8 cellular contexts compared by ENCODE assay signal in the genomic region with DNA sequence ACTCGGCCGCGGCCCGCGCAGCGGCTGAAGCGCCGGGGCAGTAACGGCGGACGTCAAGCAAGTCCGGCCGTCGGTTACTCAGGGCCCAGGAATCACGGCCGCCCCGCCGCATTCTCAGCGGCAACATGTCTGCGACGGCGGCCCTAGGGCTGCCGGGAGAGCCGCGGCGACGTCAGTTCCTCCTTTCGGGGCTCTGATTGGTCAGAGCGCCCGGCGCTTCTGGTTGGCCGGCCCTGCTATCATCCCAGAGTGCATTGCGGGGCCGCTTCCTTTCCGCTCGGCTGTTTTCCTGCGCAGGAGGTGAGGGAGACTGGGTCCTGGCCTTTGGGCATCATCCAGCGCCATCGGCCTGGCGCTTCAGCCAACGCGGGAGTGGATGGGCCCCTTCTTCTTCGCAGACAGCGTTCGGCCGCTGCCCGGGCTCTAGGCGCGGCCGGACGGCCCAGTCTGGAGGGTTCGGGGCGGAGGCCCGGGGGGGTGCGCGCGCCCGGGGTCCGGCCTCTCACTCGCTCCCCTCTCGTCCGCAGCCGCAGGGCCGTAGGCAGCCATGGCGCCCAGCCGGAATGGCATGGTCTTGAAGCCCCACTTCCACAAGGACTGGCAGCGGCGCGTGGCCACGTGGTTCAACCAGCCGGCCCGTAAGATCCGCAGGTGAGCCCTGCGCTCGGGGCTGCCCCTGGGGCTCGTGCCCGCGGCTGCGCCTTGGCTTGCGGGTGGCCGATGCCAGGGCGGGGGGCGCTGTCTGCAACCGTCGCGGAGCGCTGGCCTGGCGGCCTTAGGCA. TPM values are rescaled to one million over a fixed set of nuclear protein-coding genes. Genes with fewer than 3 reads are reported as not detected.
DNase-seq lines count a peak whose midpoint lies in the region; ATAC-seq, FAIRE-seq and TF ChIP-seq lines count a peak whose summit lies in the region.

A gene (plus strand): TSS at position 270 of the 782 bp plus-strand sequence. CDS start 278 bp downstream, at position 548.

- H3K9me1 ChIP-seq in IMR-90 (ENCODE audit: insufficient read depth, low read length) = peaks cover 9% of the 10 kb centered on the region
- no peaks in the 10 kb centered on the region for H3K9me1 ChIP-seq in endothelial cell of umbilical vein (replicated peaks; ENCODE audit: control insufficient read depth, extremely low read depth, insufficient read depth, low read length)

- CTCF ChIA-PET in IMR-90 (lab: Yijun Ruan, JAX) = no interaction called here
- CTCF ChIA-PET in OCI-LY7 (lab: Charles Lee; ENCODE audit: unreplicated experiment) = no interaction called here
- CTCF ChIA-PET in endothelial cell of umbilical vein (lab: Charles Lee) = no interaction called here

- H3K56ac ChIP-seq in IMR-90 (ENCODE audit: extremely low read depth, insufficient read depth, low read length) = peak within 1 kb of the TSS; percentile 96

- intact Hi-C loops in IMR-90 (cut with micrococcal nuclease) (loop anchor here (2.0 kb wide), 1 partner anchor 80 kb away; no protein-coding TSS in a partner anchor), OCI-LY7 (cut with micrococcal nuclease; ENCODE audit: unreplicated experiment) (loop anchor here (5.0 kb wide), 2 partner anchors 73 to 97 kb away; a partner anchor contains a TSS), endothelial cell of umbilical vein (cut with micrococcal nuclease) (no loop called here)

- H4K91ac ChIP-seq in IMR-90 (ENCODE audit: insufficient read depth, low read depth, low read length) = peak within 1 kb of the TSS; percentile 98

- peak within 1 kb of the TSS; percentile 100 for H3K14ac ChIP-seq in IMR-90 (replicated peaks; ENCODE audit: low read depth, low read length)

- dilution Hi-C loops in IMR-90 (cut with HindIII; ENCODE audit: low sequenced_read_pairs, unreplicated experiment) (no loop called here), endothelial cell of umbilical vein (cut with MboI; ENCODE audit: extremely low pct_ligation_motif_present, low sequenced_read_pairs) (no loop called here)

- TF ChIP-seq CTCF in IMR-90 (conservative IDR thresholded peaks at IDR 0.05; ENCODE audit: low read depth, low read length) (0 out of 2 replicates have a peak, but pooled peaks have one; percentile 6), OCI-LY7 (conservative IDR thresholded peaks at IDR 0.05; ENCODE audit: low read length) (0 out of 2 replicates have a peak, but pooled peaks have one; percentile 35), endothelial cell of umbilical vein (IDR thresholded peaks at IDR 0.05; ENCODE audit: extremely low read depth in 1 of 2, insufficient read depth in 1 of 2, low read depth in 1 of 2, low read length in 2 of 2) (peak in 1 of 2 donors; percentile 16)

- H3K9me3 ChIP-seq in IMR-90 (ENCODE audit: control insufficient read depth, insufficient read depth, low read length) (no peaks in the 10 kb centered on the region), OCI-LY7 (ENCODE audit: low read length) (no peaks in the 10 kb centered on the region), endothelial cell of umbilical vein (replicated peaks; ENCODE audit: control insufficient read depth, insufficient read depth, low read length) (no peaks in the 10 kb centered on the region)

- peak within 1 kb of the TSS; percentile 42; the same call in 1 of the 2 replicates for H2BK20ac ChIP-seq in IMR-90 (ENCODE audit: low read depth, low read length)

- BruUV-seq in IMR-90 (replicated peaks; lab: Mats Ljungman, UMichigan) (no TSS peak), OCI-LY7 (replicated peaks; lab: Mats Ljungman, UMichigan) (no TSS peak), endothelial cell of umbilical vein (replicated peaks; lab: Mats Ljungman, UMichigan) (TSS peak; percentile 47)

- peak within 1 kb of the TSS; percentile 66; the same call in 1 of the 2 replicates for H2BK120ac ChIP-seq in IMR-90 (ENCODE audit: low read depth, low read length)

- peak within 1 kb of the TSS; percentile 81 to 99 for H4K8ac ChIP-seq in IMR-90 (ENCODE audit: low read depth in 2 of 2, low read length in 2 of 2)

- H2AK5ac ChIP-seq in IMR-90 (ENCODE audit: low read depth, low read length) = peak within 1 kb of the TSS; percentile 98

- TF ChIP-seq RAD21 in IMR-90 (IDR thresholded peaks at IDR 0.05; ENCODE audit: low read length) = no peak

- peak; percentile 66 for ATAC-seq in GM21515 (IDR thresholded peaks at IDR 0.05; ENCODE audit: unreplicated experiment)
- ATAC-seq in IMR-90 (ENCODE audit: low read depth) = peak; percentile 86

- H3K9ac ChIP-seq in IMR-90 (ENCODE audit: low read depth, low read length) = peak within 1 kb of the TSS; percentile 91
- H3K9ac ChIP-seq in endothelial cell of umbilical vein (replicated peaks; ENCODE audit: extremely low read depth, insufficient read depth, low read length) = peak within 1 kb of the TSS; percentile 100

- H3K23ac ChIP-seq in IMR-90 (ENCODE audit: low read depth, low read length) = peak within 1 kb of the TSS; percentile 100

- peak within 1 kb of the TSS; percentile 95 for H2BK5ac ChIP-seq in IMR-90 (ENCODE audit: low read depth, low read length, poor library complexity, severe bottlenecking)

- H3K4me2 ChIP-seq in IMR-90 (ENCODE audit: low read depth, low read length) (peak within 1 kb of the TSS; percentile 96), OCI-LY7 (ENCODE audit: low read length) (peak within 1 kb of the TSS; percentile 87), endothelial cell of umbilical vein (ENCODE audit: insufficient read depth, low read length) (peak within 1 kb of the TSS; percentile 86)

- peaks cover 30 to 61% of the 10 kb centered on the region in 2 experiments for H3K79me1 ChIP-seq in IMR-90 (ENCODE audit: low read depth in 1 of 2, low read length in 2 of 2)

- H3K27ac ChIP-seq in IMR-90 (ENCODE audit: insufficient read depth, low read length) = peak within 1 kb of the TSS; percentile 93
- peak within 1 kb of the TSS; percentile 67 for H3K27ac ChIP-seq in OCI-LY7 (ENCODE audit: low read depth, low read length, poor library complexity, severe bottlenecking)
- H3K27ac ChIP-seq in endothelial cell of umbilical vein (ENCODE audit: insufficient read depth, low read depth, low read length) = peak within 1 kb of the TSS; percentile 97

- H3K27me3 ChIP-seq in IMR-90 (ENCODE audit: control insufficient read depth, insufficient read depth, low read length) (no peaks in the 10 kb centered on the region), endothelial cell of umbilical vein (ENCODE audit: control insufficient read depth in 2 of 2, insufficient read depth in 2 of 2, low read length in 2 of 2) (no peaks in the 10 kb centered on the region)

- peak within 1 kb of the TSS; percentile 84 for H4K5ac ChIP-seq in IMR-90 (ENCODE audit: low read depth, low read length)

- H3K4me1 ChIP-seq in IMR-90 (ENCODE audit: control insufficient read depth, insufficient read depth, low read length) (peaks cover 16% of the 10 kb centered on the region), OCI-LY7 (ENCODE audit: insufficient read depth, low read length, poor library complexity, severe bottlenecking) (peaks cover 44% of the 10 kb centered on the region), endothelial cell of umbilical vein (ENCODE audit: control insufficient read depth, extremely low read depth, insufficient read depth, low read length) (peaks cover 41% of the 10 kb centered on the region)

- TF ChIP-seq POLR2A in IMR-90 (IDR thresholded peaks at IDR 0.05; ENCODE audit: low read depth, low read length) (peak; percentile 99), endothelial cell of umbilical vein (IDR thresholded peaks at IDR 0.05; ENCODE audit: low read depth, low read length) (peak; percentile 99)

- POLR2A ChIA-PET in IMR-90 (lab: Charles Lee; ENCODE audit: unreplicated experiment) (no interaction called here), OCI-LY7 (lab: Charles Lee) (no interaction called here), endothelial cell of umbilical vein (lab: Charles Lee) (no interaction called here)

- peak within 1 kb of the TSS; percentile 11; the same call in 1 of the 3 replicates for H2BK15ac ChIP-seq in IMR-90 (ENCODE audit: low read depth, low read length)

- peaks cover 52% of the 10 kb centered on the region for H4K20me1 ChIP-seq in IMR-90 (ENCODE audit: insufficient read depth, low read length)
- H4K20me1 ChIP-seq in OCI-LY7 (ENCODE audit: insufficient read depth, low read length) = peaks cover 33% of the 10 kb centered on the region
- peaks cover 12% of the 10 kb centered on the region for H4K20me1 ChIP-seq in endothelial cell of umbilical vein (replicated peaks; ENCODE audit: control insufficient read depth, extremely low read depth, insufficient read depth, low read length)

- in situ Hi-C loops in IMR-90 (cut with MboI; ENCODE audit: low sequenced_read_pairs) = no loop called here

- peak within 1 kb of the TSS; percentile 10 for H3K18ac ChIP-seq in IMR-90 (ENCODE audit: low read depth, low read length)

- peak; percentile 98 for FAIRE-seq in endothelial cell of umbilical vein (lab: Jason Lieb, UNC)

- 0% methylated on average over 26 of the region's 88 CpGs; no CpG with 5 or more reads in 1 of the 2 experiments for WGBS in IMR-90 (ENCODE audit: extremely low coverage in 2 of 2, insufficient read length in 1 of 2), 2 experiments

- H3K79me2 ChIP-seq in OCI-LY7 (ENCODE audit: insufficient read depth, low read depth, low read length) (peaks cover 36% of the 10 kb centered on the region), endothelial cell of umbilical vein (ENCODE audit: control insufficient read depth, insufficient read depth, low read length) (peaks cover 36% of the 10 kb centered on the region)

- H3K4me3 ChIP-seq in IMR-90 (ENCODE audit: insufficient read depth, low read depth, low read length) (peak within 1 kb of the TSS; percentile 71), OCI-LY7 (ENCODE audit: low read depth, low read length, poor library complexity, severe bottlenecking) (peak within 1 kb of the TSS; percentile 98), endothelial cell of umbilical vein (replicated peaks in 1 of 3; ENCODE audit: insufficient read depth in 1 of 3, low read depth in 1 of 3, low read length in 3 of 3) (peak within 1 kb of the TSS; percentile 76 to 90 (median 88))

- H2AFZ ChIP-seq in IMR-90 (replicated peaks; ENCODE audit: low read length, poor library complexity) (peak within 1 kb of the TSS; percentile 92), OCI-LY7 (ENCODE audit: low read length) (no peak within 1 kb of the TSS), endothelial cell of umbilical vein (ENCODE audit: low read depth, low read length) (peak within 1 kb of the TSS; percentile 55)

- peak; percentile 96 for DNase-seq in D341Med (ENCODE audit: low spot score)
- DNase-seq in IMR-90 = peak; percentile 94
- DNase-seq in OCI-LY7 (ENCODE audit: low spot score) = peak; percentile 97
- peak; percentile 87 for DNase-seq in activated T-cell treated with anti-CD3 and anti-CD28 coated beads for 1 hour (ENCODE audit: low read depth)
- peak; percentile 94 for DNase-seq in endothelial cell of umbilical vein (ENCODE audit: low read depth, low spot score)
- DNase-seq in midbrain (lab: John Stamatoyannopoulos, UW) = peak; percentile 96
- DNase-seq in stimulated activated CD8-positive, alpha-beta memory T cell treated with anti-CD3 and anti-CD28 coated beads, Interleukin-15, amount 100 ng/mL, for 48 hours (ENCODE audit: low read depth in 2 of 2) = peak; percentile 89 to 92

- no peaks in the 10 kb centered on the region for H3K9me2 ChIP-seq in OCI-LY7 (ENCODE audit: insufficient read depth, low read length)

- peaks cover 43% of the 10 kb centered on the region for H3K36me3 ChIP-seq in IMR-90 (ENCODE audit: control insufficient read depth, insufficient read depth, low read length)
- peaks cover 68% of the 10 kb centered on the region for H3K36me3 ChIP-seq in OCI-LY7 (ENCODE audit: insufficient read depth, low read length)
- H3K36me3 ChIP-seq in endothelial cell of umbilical vein (ENCODE audit: control insufficient read depth in 2 of 2, extremely low read depth in 1 of 2, insufficient read depth in 2 of 2, low read length in 2 of 2) = peaks cover 31 to 36% of the 10 kb centered on the region in 2 experiments

- peak within 1 kb of the TSS; percentile 100 for H2AK9ac ChIP-seq in IMR-90 (replicated peaks; ENCODE audit: low read depth, low read length, poor library complexity)

- H3K4ac ChIP-seq in IMR-90 (ENCODE audit: low read depth, low read length) = peak within 1 kb of the TSS; percentile 100

RNA-seq across cellular contexts. Expression of the gene that starts here (rescaled TPM):
- 1,549 and 2,098 TPM in 2 replicates for total RNA-seq in IMR-90 (2012; rRNA removed)
- 3,527 and 5,396 TPM in 2 replicates for polyA plus RNA-seq in IMR-90 (2012; rRNA removed)
- 7,098 and 10,427 TPM in 2 replicates for polyA plus RNA-seq in IMR-90 (2012; cell fraction: cytosol; rRNA removed)
- 1,689 and 3,565 TPM in 2 replicates for polyA plus RNA-seq in IMR-90 (2012; cell fraction: nucleus; rRNA removed; ENCODE audit: low replicate concordance)
- 7,440 and 9,791 TPM in 2 replicates for total RNA-seq in OCI-LY7 (2014; rRNA removed; shearing (Covaris generic))
- 2,903 and 2,928 TPM in 2 replicates for total RNA-seq in OCI-LY7 (2022)
- total RNA-seq in endothelial cell of umbilical vein = 1,463 and 1,769 TPM in 2 replicates
- polyA plus RNA-seq in endothelial cell of umbilical vein = 5,670 and 7,559 TPM in 2 replicates
- polyA plus RNA-seq in endothelial cell of umbilical vein (2011; cell fraction: cytosol; rRNA removed) = 2,984 and 4,467 TPM in 2 replicates
- 991 and 1,041 TPM in 2 replicates for polyA plus RNA-seq in endothelial cell of umbilical vein (2011; cell fraction: nucleus; rRNA removed)
- polyA plus RNA-seq in endothelial cell of umbilical vein (2012) = 1,852 and 3,445 TPM in 2 replicates
- polyA minus RNA-seq in endothelial cell of umbilical vein = 1,015 and 1,258 TPM in 2 replicates
- polyA minus RNA-seq in endothelial cell of umbilical vein (2011; cell fraction: cytosol; rRNA and poly(A)+ RNA removed) = 1,960 TPM
- 130 and 394 TPM in 2 replicates for polyA minus RNA-seq in endothelial cell of umbilical vein (2011; cell fraction: nucleus; rRNA and poly(A)+ RNA removed)

Comparison
In these comparisons a context has a peak if more than half of its experiments do, and no peak if none do; other contexts are left out.
1. Peak in every context shown above with its lines: DNase-seq, ATAC-seq, H3K4me3 ChIP-seq and H3K27ac ChIP-seq.